Comparison of ENCODE assay signal across 11 cellular contexts in the genomic region with DNA sequence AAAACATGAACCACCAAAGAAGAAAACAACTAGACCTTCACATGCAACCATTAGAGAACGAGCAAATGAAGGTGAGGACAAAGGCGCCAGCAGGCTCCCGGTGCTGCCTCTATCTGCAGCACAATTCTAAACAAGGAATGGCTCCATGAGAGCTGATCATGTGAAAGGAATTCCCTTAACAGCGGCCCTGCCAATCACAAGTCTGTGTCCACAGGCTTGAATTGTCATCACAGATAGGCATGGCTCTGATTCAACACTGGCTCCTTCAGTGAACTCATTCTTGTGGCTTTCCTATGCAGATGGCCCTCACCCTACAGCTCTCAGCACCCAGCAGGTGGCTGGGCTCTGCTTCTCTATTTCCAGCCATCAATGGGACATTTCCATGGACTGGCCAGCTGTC. TPM values are rescaled to one million over a fixed set of nuclear protein-coding genes. Genes with fewer than 3 reads are reported as not detected.
DNase-seq lines count a peak whose midpoint lies in the region; ATAC-seq and TF ChIP-seq lines count a peak whose summit lies in the region.
"Had no signal": no experiment of that assay in that cellular context is flagged by ENCODE, and none has a peak within 500 bp of the region (broad histone marks: within the 10 kb centered on the region; RNA-seq: fewer than 3 reads in every experiment).

No MANE protein-coding gene starts in this region.

- in situ Hi-C loops in HAP-1 (cut with MboI; ENCODE audit: low sequenced_read_pairs) = no loop called here

- WGBS in right cardiac atrium = 40% methylated on average over 4 of the region's 4 CpGs

- H3K36me3 ChIP-seq in breast epithelium (no peaks in the 10 kb centered on the region), HAP-1 (replicated peaks) (peaks cover 31% of the 10 kb centered on the region)
- H3K36me3 ChIP-seq in CD8-positive, alpha-beta memory T cell (ENCODE audit: insufficient read depth, low read length) = no peaks in the 10 kb centered on the region
- H3K36me3 ChIP-seq: BLaER1 had no signal

- TF ChIP-seq POLR2A in breast epithelium (IDR thresholded peaks at IDR 0.05) = no peak

- TF ChIP-seq CTCF in MCF 10A (IDR thresholded peaks at IDR 0.05; ENCODE audit: unreplicated experiment) (no peak), breast epithelium (IDR thresholded peaks at IDR 0.05) (no peak), natural killer cell (IDR thresholded peaks at IDR 0.05) (no peak)

- BruUV-seq in MCF 10A (replicated peaks; lab: Mats Ljungman, UMichigan) = no TSS peak

- H3K36me3 Mint-ChIP-seq in MCF 10A (ENCODE audit: insufficient read depth, unreplicated experiment) (peaks cover 11% of the 10 kb centered on the region), natural killer cell (no peaks in the 10 kb centered on the region)
- no peaks in the 10 kb centered on the region for H3K36me3 Mint-ChIP-seq in CD8-positive, alpha-beta memory T cell

- H3K27me3 ChIP-seq in breast epithelium (no peaks in the 10 kb centered on the region), right cardiac atrium (ENCODE audit: control insufficient read depth, insufficient read depth) (no peaks in the 10 kb centered on the region), HAP-1 (ENCODE audit: low read depth) (no peaks in the 10 kb centered on the region)
- H3K27me3 ChIP-seq in CD8-positive, alpha-beta memory T cell (ENCODE audit: insufficient read depth, low read length, poor library complexity, severe bottlenecking) = no peaks in the 10 kb centered on the region
- H3K27me3 ChIP-seq: BLaER1 had no signal

- H3K4me3 ChIP-seq in breast epithelium (no peak overlapping the region), right cardiac atrium (ENCODE audit: low read length) (no peak overlapping the region), HAP-1 (no peak overlapping the region)
- H3K4me3 ChIP-seq in CD8-positive, alpha-beta memory T cell (ENCODE audit: low read length) = no peak overlapping the region
- H3K4me3 ChIP-seq: BLaER1 had no signal

- H3K9me3 Mint-ChIP-seq in MCF 10A (ENCODE audit: unreplicated experiment) (no peaks in the 10 kb centered on the region), natural killer cell (no peaks in the 10 kb centered on the region)
- no peaks in the 10 kb centered on the region for H3K9me3 Mint-ChIP-seq in CD8-positive, alpha-beta memory T cell

- H3K9me3 ChIP-seq in breast epithelium (no peaks in the 10 kb centered on the region), right cardiac atrium (ENCODE audit: control insufficient read depth, low read length) (no peaks in the 10 kb centered on the region), HAP-1 (no peaks in the 10 kb centered on the region)
- H3K9me3 ChIP-seq in CD8-positive, alpha-beta memory T cell (ENCODE audit: low read length) = no peaks in the 10 kb centered on the region
- H3K9me3 ChIP-seq: BLaER1 had no signal

- POLR2A ChIA-PET in MCF 10A (lab: Yijun Ruan, JAX) = interaction anchor here (0.8 to 13.1 kb wide), 8 partner anchors 10 to 118 kb away, joined by 3 to 337 read pairs (median 8); no protein-coding TSS in a partner anchor
- POLR2A ChIA-PET in CD8-positive, alpha-beta memory T cell (lab: Charles Lee) = no interaction called here

- H3K4me3 Mint-ChIP-seq in MCF 10A (ENCODE audit: unreplicated experiment) = no peak overlapping the region
- H3K4me3 Mint-ChIP-seq in natural killer cell = no peak overlapping the region
- no peak overlapping the region for H3K4me3 Mint-ChIP-seq in CD8-positive, alpha-beta memory T cell

- H3K27ac ChIP-seq in breast epithelium = peak overlapping the region in 1 of 2 donors; percentile 7
- peak overlapping the region; percentile 34 for H3K27ac ChIP-seq in right cardiac atrium (ENCODE audit: low read length)
- H3K27ac ChIP-seq in CD8-positive, alpha-beta memory T cell (ENCODE audit: low read depth, low read length) = no peak overlapping the region
- H3K27ac ChIP-seq: BLaER1 had no signal

- ATAC-seq in right cardiac atrium (peak; percentile 73 to 77), natural killer cell (no peak)

- peaks cover 17% of the 10 kb centered on the region for H3K4me1 Mint-ChIP-seq in MCF 10A (ENCODE audit: insufficient read depth, unreplicated experiment)
- H3K4me1 Mint-ChIP-seq in natural killer cell = no peaks in the 10 kb centered on the region
- H3K4me1 Mint-ChIP-seq in CD8-positive, alpha-beta memory T cell = no peaks in the 10 kb centered on the region

- DNase-seq in MCF 10A (ENCODE audit: unreplicated experiment) (peak; percentile 75), breast epithelium (ENCODE audit: low spot score in 2 of 2) (no peak), amniotic epithelial cell (ENCODE audit: low read depth) (peak; percentile 92), right cardiac atrium (peak in 1 of 3 donors; percentile 59), HuH-7 (ENCODE audit: low spot score) (no peak), natural killer cell (no peak), HAP-1 (ENCODE audit: low spot score in 2 of 2) (no peak)
- DNase-seq in CD8-positive, alpha-beta memory T cell = no peak
- DNase-seq: hippocampal formation, NCI-H1105 treated with DMSO at 0.1 percent for 48 hours had no signal

- H3K27me3 Mint-ChIP-seq in MCF 10A (ENCODE audit: insufficient read depth, unreplicated experiment) (no peaks in the 10 kb centered on the region), natural killer cell (ENCODE audit: low read depth in 2 of 2) (peaks cover 2 to 5% of the 10 kb centered on the region in 2 donors)
- H3K27me3 Mint-ChIP-seq in CD8-positive, alpha-beta memory T cell = peaks cover 7 to 16% of the 10 kb centered on the region in 2 donors

- CTCF ChIA-PET in MCF 10A (lab: Yijun Ruan, JAX) = interaction anchor here (1.0 to 3.0 kb wide), 3 partner anchors 10 to 50 kb away, joined by 6 to 11 read pairs (median 7); no protein-coding TSS in a partner anchor
- CTCF ChIA-PET in CD8-positive, alpha-beta memory T cell (lab: Charles Lee) = no interaction called here

- H3K27ac Mint-ChIP-seq in MCF 10A (ENCODE audit: low read depth, unreplicated experiment) (no peak overlapping the region), natural killer cell (no peak overlapping the region)
- H3K27ac Mint-ChIP-seq in CD8-positive, alpha-beta memory T cell = no peak overlapping the region

- intact Hi-C loops in MCF 10A (cut with micrococcal nuclease) (no loop called here), breast epithelium (cut with DNase I; ENCODE audit: low total_unique reads) (no loop called here), right cardiac atrium (cut with DNase I) (no loop called here), natural killer cell (cut with micrococcal nuclease) (no loop called here)

- H3K4me1 ChIP-seq in breast epithelium (peaks cover 0 to 4% of the 10 kb centered on the region in 2 donors), right cardiac atrium (ENCODE audit: control insufficient read depth, insufficient read depth, low read length) (no peaks in the 10 kb centered on the region), HAP-1 (no peaks in the 10 kb centered on the region)
- H3K4me1 ChIP-seq in CD8-positive, alpha-beta memory T cell (ENCODE audit: insufficient read depth, low read length) = no peaks in the 10 kb centered on the region
- H3K4me1 ChIP-seq: BLaER1 had no signal

RNA-seq across cellular contexts. Expression of a gene that starts 36.3 kb away (rescaled TPM):
- total RNA-seq in MCF 10A (2022) (199 and 275 TPM in 2 replicates), breast epithelium (100 to 1,000 TPM; 115 to 324 (median 300) TPM), right cardiac atrium (100 to 1,000 TPM in 1 of 4 donors, 10 to 100 TPM in 3; 42.1 to 110 (median 47.3) TPM), natural killer cell (not detected)
- 59.9 TPM for polyA plus RNA-seq in right cardiac atrium
- not detected for total RNA-seq in CD8-positive, alpha-beta memory T cell
- polyA plus RNA-seq in CD8-positive, alpha-beta memory T cell = 0.44 TPM

Comparison
In these comparisons a context has a peak if more than half of its experiments do, and no peak if none do; other contexts are left out.
1. DNase-seq: peak in MCF 10A (single experiment) and amniotic epithelial cell (single experiment); none in breast epithelium (0 of 2), HuH-7 (single experiment), natural killer cell (single experiment), CD8-positive, alpha-beta memory T cell (0 of 5) and HAP-1 (0 of 2).
2. ATAC-seq: peak in right cardiac atrium (2 of 2); none in natural killer cell (0 of 3).
3. RNA of a gene that starts 36.3 kb away (total RNA-seq): 115 to 324 TPM in breast epithelium, 199 to 275 TPM in MCF 10A and 42.1 to 110 TPM in right cardiac atrium; not detected in natural killer cell and not detected in CD8-positive, alpha-beta memory T cell; every median in the first group is over 10 times any median in the second.